ENCODE assay signal across 8 cellular contexts in genomic region chr9:85940275-85940831, GRCh38. TPM values are rescaled to one million over a fixed set of nuclear protein-coding genes. Genes with fewer than 3 reads are reported as not detected.
DNase-seq lines count a peak whose midpoint lies in the region; ATAC-seq and TF ChIP-seq lines count a peak whose summit lies in the region.

No MANE protein-coding gene starts in this region.

- H4K20me1 ChIP-seq in Loucy (ENCODE audit: insufficient read depth, low read length, poor library complexity, severe bottlenecking) (peaks cover 38% of the 10 kb centered on the region), neural progenitor cell (ENCODE audit: low read depth) (peaks cover 14% of the 10 kb centered on the region)

- H3K9me2 ChIP-seq in Loucy (replicated peaks; ENCODE audit: low read depth, low read length) = no peaks in the 10 kb centered on the region

- H3K27me3 ChIP-seq in Loucy (ENCODE audit: insufficient read depth, low read length, poor library complexity, severe bottlenecking) = peaks cover 5% of the 10 kb centered on the region
- no peaks in the 10 kb centered on the region for H3K27me3 ChIP-seq in neural progenitor cell

- peak; percentile 28 for DNase-seq in COLO829 (ENCODE audit: low spot score)
- DNase-seq in neural progenitor cell (ENCODE audit: low spot score) = no peak
- DNase-seq in hippocampal formation (lab: John Stamatoyannopoulos, UW) = no peak
- DNase-seq in DMS153 (lab: John Stamatoyannopoulos, UW) = no peak

- peak overlapping the region; percentile 68 for H3K4me3 ChIP-seq in Loucy (ENCODE audit: low read length, poor library complexity, severe bottlenecking)
- peak overlapping the region; percentile 91 for H3K4me3 ChIP-seq in neural progenitor cell

- H3F3A ChIP-seq in Loucy (ENCODE audit: low read depth) (no peaks in the 10 kb centered on the region), neural progenitor cell (ENCODE audit: low read depth) (peaks cover 19% of the 10 kb centered on the region)

- H3K4me1 ChIP-seq in Loucy (ENCODE audit: insufficient read depth, low read length, poor library complexity, severe bottlenecking) = peaks cover 39% of the 10 kb centered on the region
- peaks cover 8% of the 10 kb centered on the region for H3K4me1 ChIP-seq in neural progenitor cell

- H3K27ac Mint-ChIP-seq in neural progenitor cell = peak overlapping the region; percentile 98

- TF ChIP-seq CTCF in Loucy (conservative IDR thresholded peaks at IDR 0.05; ENCODE audit: low read length) = no peak
- no peak for TF ChIP-seq CTCF in neural progenitor cell (IDR thresholded peaks at IDR 0.05)

- ATAC-seq in GM21786 (IDR thresholded peaks at IDR 0.05; ENCODE audit: unreplicated experiment) = no peak
- no peak for ATAC-seq in HG02642 (IDR thresholded peaks at IDR 0.05; ENCODE audit: poor library complexity, unreplicated experiment)

- H3K9ac ChIP-seq in Loucy (ENCODE audit: low read depth, low read length, poor library complexity, severe bottlenecking) (peak overlapping the region; percentile 45), neural progenitor cell (no peak overlapping the region)

- H3K4me2 ChIP-seq in Loucy (ENCODE audit: low read depth, low read length, poor library complexity, severe bottlenecking) = peak overlapping the region; percentile 73
- peak overlapping the region; percentile 69 for H3K4me2 ChIP-seq in neural progenitor cell

- no peaks in the 10 kb centered on the region for H3K36me3 ChIP-seq in Loucy (ENCODE audit: insufficient read depth, low read length)
- no peaks in the 10 kb centered on the region for H3K36me3 ChIP-seq in neural progenitor cell

- H3K9me3 Mint-ChIP-seq in neural progenitor cell = peaks cover 2% of the 10 kb centered on the region

- H3K27ac ChIP-seq in cingulate gyrus (ENCODE audit: low read depth, low read length) (peak overlapping the region; percentile 81), neural progenitor cell (peak overlapping the region; percentile 54)

- H3K36me3 Mint-ChIP-seq in neural progenitor cell = peaks cover 10% of the 10 kb centered on the region

- H3K79me2 ChIP-seq in Loucy (ENCODE audit: insufficient read depth, low read length) (peaks cover 42% of the 10 kb centered on the region), neural progenitor cell (ENCODE audit: low read depth) (peaks cover 42% of the 10 kb centered on the region)

- peak overlapping the region; percentile 95 for H3K4me3 Mint-ChIP-seq in neural progenitor cell

- H3K4me1 Mint-ChIP-seq in neural progenitor cell = peaks cover 13% of the 10 kb centered on the region

- H3K9me3 ChIP-seq in Loucy (ENCODE audit: insufficient read depth, low read depth, low read length) (no peaks in the 10 kb centered on the region), neural progenitor cell (ENCODE audit: low read depth) (no peaks in the 10 kb centered on the region)

- H3K27me3 Mint-ChIP-seq in neural progenitor cell (ENCODE audit: insufficient read depth, low read depth) = peaks cover 5% of the 10 kb centered on the region

- H2AFZ ChIP-seq in Loucy (ENCODE audit: low read length) (peak overlapping the region; percentile 42; the same call in 1 of the 2 replicates), neural progenitor cell (replicated peaks) (no peak overlapping the region)

RNA-seq across cellular contexts. Expression of gene NAA35, which starts 0.6 kb away (rescaled TPM):
- total RNA-seq in neural progenitor cell (ENCODE audit: low replicate concordance) = 33.2 and 60.7 TPM in 2 replicates
